ENCODE assay signal across 1 cellular context in the genomic region with DNA sequence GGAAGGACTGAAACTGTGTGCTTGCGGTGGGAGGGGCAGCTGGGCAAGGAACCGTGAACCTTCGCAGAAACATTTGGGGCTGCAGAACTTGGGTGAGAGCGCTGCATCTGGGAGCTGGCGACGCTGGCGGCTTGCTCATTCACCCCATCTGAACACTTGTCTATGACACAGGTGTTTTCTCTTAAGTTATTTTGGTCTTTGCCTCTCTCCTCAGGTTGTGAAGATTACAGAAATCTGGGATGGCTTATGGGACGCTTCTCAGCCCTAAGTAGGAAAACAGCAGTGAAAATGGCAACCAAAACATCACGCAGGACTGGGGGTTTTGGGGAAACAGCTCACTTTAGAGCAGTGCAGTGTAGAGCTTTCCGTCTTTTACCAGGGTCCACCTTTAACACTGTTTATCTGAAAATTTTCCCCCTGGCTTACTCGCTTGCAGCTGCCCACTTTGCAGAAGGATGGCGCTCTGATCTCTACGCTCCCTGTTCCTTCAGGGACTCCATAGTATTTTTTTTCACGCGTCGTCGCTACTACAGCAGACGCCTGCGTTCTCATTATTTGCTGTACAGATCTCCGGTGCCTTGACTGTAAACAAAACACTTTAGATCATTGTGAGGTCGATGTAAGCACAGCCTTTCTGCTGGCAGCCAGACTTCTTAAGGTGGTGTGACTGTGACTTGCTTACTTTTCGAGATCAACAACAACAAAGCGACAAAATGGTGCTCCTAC.
TF ChIP-seq lines count a peak whose summit lies in the region.

No MANE protein-coding gene starts in this region.

TF ChIP-seq in H1, 55 proteins besides CTCF, POLR2A, EP300 and RAD21:
- TF ChIP-seq PHF8 (conservative IDR thresholded peaks at IDR 0.05; ENCODE audit: low read depth, low read length) (no peak), ASH2L (IDR thresholded peaks at IDR 0.05; ENCODE audit: low read length) (peak; percentile 55), TAF7 (optimal IDR thresholded peaks at IDR 0.05; ENCODE audit: borderline replicate concordance, low read depth, low read length) (no peak), SP1 (IDR thresholded peaks at IDR 0.05; ENCODE audit: low read depth, low read length) (no peak), BRCA1 (IDR thresholded peaks at IDR 0.05; ENCODE audit: low read depth, low read length) (no peak)
- TF ChIP-seq, protein P1, sequence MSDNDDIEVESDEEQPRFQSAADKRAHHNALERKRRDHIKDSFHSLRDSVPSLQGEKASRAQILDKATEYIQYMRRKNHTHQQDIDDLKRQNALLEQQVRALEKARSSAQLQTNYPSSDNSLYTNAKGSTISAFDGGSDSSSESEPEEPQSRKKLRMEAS (IDR thresholded peaks at IDR 0.05), result no peak
TF ChIP-seq in H1: peak in this region for 1.
